Comparison of ENCODE assay signal across 17 cellular contexts in genomic region chr1:5855196-5855897, GRCh38.
DNase-seq lines count a peak whose midpoint lies in the region; ATAC-seq and TF ChIP-seq lines count a peak whose summit lies in the region.
"Had no signal": no experiment of that assay in that cellular context is flagged by ENCODE, and none has a peak within 500 bp of the region (broad histone marks: within the 10 kb centered on the region; RNA-seq: fewer than 3 reads in every experiment).

No MANE protein-coding gene starts in this region.

- TF ChIP-seq POLR2A in lower leg skin (IDR thresholded peaks at IDR 0.05), result no peak

- H3K27me3 ChIP-seq in left ventricle myocardium inferior (ENCODE audit: low read depth), result peaks cover 15% of the 10 kb centered on the region
- no peaks in the 10 kb centered on the region for H3K27me3 ChIP-seq in H9 (ENCODE audit: insufficient read depth, low read length)
- H3K27me3 ChIP-seq in SJSA1 (replicated peaks), result no peaks in the 10 kb centered on the region
- H3K27me3 ChIP-seq in osteoblast (ENCODE audit: insufficient read depth, low read length), result no peaks in the 10 kb centered on the region

- H4K20me1 ChIP-seq in H9 (ENCODE audit: control insufficient read depth, insufficient read depth, insufficient read length) (no peaks in the 10 kb centered on the region), osteoblast (ENCODE audit: insufficient read depth, low read length) (no peaks in the 10 kb centered on the region)

- no peak overlapping the region for H4K5ac ChIP-seq in H9 (ENCODE audit: insufficient read length, low read depth, low read length)

- H3K4me3 ChIP-seq in left ventricle myocardium inferior, result no peak overlapping the region
- H3K4me3 ChIP-seq in SJSA1, result peak overlapping the region; percentile 0; the same call in 1 of the 2 replicates
- no peak overlapping the region for H3K4me3 ChIP-seq in osteoblast (ENCODE audit: insufficient read depth, low read length)
- no peak overlapping the region for H3K4me3 ChIP-seq in lower leg skin (ENCODE audit: low read depth, poor library complexity, severe bottlenecking)
- H3K4me3 ChIP-seq: GM23338, HAP-1 had no signal

- no peak overlapping the region for H3K4me2 ChIP-seq in H9 (ENCODE audit: insufficient read depth, insufficient read length, low read length)
- H3K4me2 ChIP-seq in osteoblast (ENCODE audit: insufficient read depth, low read length), result no peak overlapping the region
- H3K4me2 ChIP-seq: GM23338 had no signal

- no peaks in the 10 kb centered on the region for H3K4me1 ChIP-seq in left ventricle myocardium inferior
- H3K4me1 ChIP-seq in H9 (ENCODE audit: insufficient read depth, low read length), result no peaks in the 10 kb centered on the region
- peaks cover 59% of the 10 kb centered on the region for H3K4me1 ChIP-seq in SJSA1 (replicated peaks)
- no peaks in the 10 kb centered on the region for H3K4me1 ChIP-seq in osteoblast (ENCODE audit: insufficient read depth, low read length)
- H3K4me1 ChIP-seq: HAP-1 had no signal

- H3K23ac ChIP-seq in H9 (ENCODE audit: insufficient read length, low read depth, low read length), result no peak overlapping the region

- H3K27ac Mint-ChIP-seq in H9, result peak overlapping the region in 1 of 3 experiments; percentile 95; a peak in 1 of 7 replicates
- H3K27ac Mint-ChIP-seq: B cell; CD4-positive, alpha-beta memory T cell; GM23338 had no signal

- H3K27ac ChIP-seq in left ventricle myocardium inferior (replicated peaks) (no peak overlapping the region), H9 (ENCODE audit: insufficient read length, low read depth, low read length) (no peak overlapping the region), SJSA1 (peak overlapping the region; percentile 87), osteoblast (ENCODE audit: low read depth, low read length) (no peak overlapping the region)
- H3K27ac ChIP-seq: 22Rv1 had no signal

- no CpG with 5 or more reads among the region's 20 CpGs for WGBS in H9 (ENCODE audit: extremely low coverage, insufficient read length, low lambda C conversion rate)
- 91 to 93% methylated on average over 20 of the region's 20 CpGs for WGBS in lower leg skin, 2 donors

- H3K4ac ChIP-seq in H9 (ENCODE audit: low read depth, low read length), result no peak overlapping the region

- peaks cover under 1% of the 10 kb centered on the region for H3K36me3 ChIP-seq in left ventricle myocardium inferior
- H3K36me3 ChIP-seq in SJSA1, result peaks cover 15% of the 10 kb centered on the region
- no peaks in the 10 kb centered on the region for H3K36me3 ChIP-seq in osteoblast (ENCODE audit: insufficient read depth, low read length)
- H3K36me3 ChIP-seq: HAP-1 had no signal

- H4K91ac ChIP-seq in H9 (ENCODE audit: insufficient read length, low read depth, low read length), result no peak overlapping the region

- H2BK20ac ChIP-seq in H9 (ENCODE audit: low read depth, low read length, poor library complexity, severe bottlenecking), result no peak overlapping the region

- ATAC-seq in Right ventricle myocardium inferior, result no peak
- ATAC-seq in GM18907 (IDR thresholded peaks at IDR 0.05; ENCODE audit: unreplicated experiment), result no peak
- ATAC-seq in GM18511 (IDR thresholded peaks at IDR 0.05; ENCODE audit: unreplicated experiment), result no peak
- ATAC-seq: GM23338 had no signal

- H3K14ac ChIP-seq in H9 (ENCODE audit: insufficient read depth, low read length), result no peak overlapping the region

- H3K79me2 ChIP-seq in H9 (ENCODE audit: insufficient read depth, low read length) (no peaks in the 10 kb centered on the region), osteoblast (ENCODE audit: insufficient read depth, low read length) (no peaks in the 10 kb centered on the region)

- H3K18ac ChIP-seq in H9 (ENCODE audit: insufficient read length, low read depth, low read length), result peak overlapping the region; percentile 42

- H3K27me3 Mint-ChIP-seq in H9 (ENCODE audit: low read depth), result peaks cover 2% of the 10 kb centered on the region
- H3K27me3 Mint-ChIP-seq: B cell had no signal

- H3K9me3 ChIP-seq in left ventricle myocardium inferior (replicated peaks) (no peaks in the 10 kb centered on the region), H9 (ENCODE audit: control insufficient read depth, low read depth, low read length) (no peaks in the 10 kb centered on the region), SJSA1 (replicated peaks) (no peaks in the 10 kb centered on the region), osteoblast (ENCODE audit: low read depth, low read length) (no peaks in the 10 kb centered on the region)
- H3K9me3 ChIP-seq: HAP-1 had no signal

- H3K36me3 Mint-ChIP-seq in H9 (ENCODE audit: insufficient read depth in 1 of 3, low read depth in 3 of 3), result peaks cover 4 to 9% (median 7%) of the 10 kb centered on the region in 3 experiments; a peak in 6 of 7 replicates

- no peak overlapping the region for H4K8ac ChIP-seq in H9 (replicated peaks; ENCODE audit: insufficient read length, low read depth, low read length)

- H2AK5ac ChIP-seq in H9 (ENCODE audit: insufficient read length, low read length), result no peak overlapping the region

- no peak overlapping the region for H3K56ac ChIP-seq in H9 (ENCODE audit: insufficient read length, low read depth, low read length)

- no peak overlapping the region for H3T11ph ChIP-seq in H9 (ENCODE audit: low read length)

- H2BK12ac ChIP-seq in H9 (ENCODE audit: insufficient read length, low read depth, low read length), result no peak overlapping the region

- peaks cover 0 to 9% of the 10 kb centered on the region in 2 experiments; a peak in 2 of 5 replicates for H3K9me3 Mint-ChIP-seq in H9
- H3K9me3 Mint-ChIP-seq: GM23338 had no signal

- H3K9ac ChIP-seq in H9 (ENCODE audit: extremely low read depth, insufficient read length, low read length), result no peak overlapping the region

- peaks cover 10 to 12% of the 10 kb centered on the region in 2 experiments for H3K4me1 Mint-ChIP-seq in H9
- H3K4me1 Mint-ChIP-seq: B cell had no signal

- no peaks in the 10 kb centered on the region for H3K79me1 ChIP-seq in H9 (ENCODE audit: insufficient read depth, low read depth, low read length, poor library complexity, severe bottlenecking)

- no peaks in the 10 kb centered on the region for H3K23me2 ChIP-seq in H9 (ENCODE audit: insufficient read length, low read depth, low read length, poor library complexity, severe bottlenecking)

- no peak overlapping the region for H2BK120ac ChIP-seq in H9 (ENCODE audit: low read depth, low read length, poor library complexity, severe bottlenecking)

- H2AFZ ChIP-seq in H9 (ENCODE audit: low read length) (no peak overlapping the region), osteoblast (ENCODE audit: low read length) (no peak overlapping the region)
- H2AFZ ChIP-seq: GM23338 had no signal

- no peak overlapping the region for H2BK15ac ChIP-seq in H9 (ENCODE audit: low read depth, low read length)

- no peak overlapping the region for H3K4me3 Mint-ChIP-seq in H9
- H3K4me3 Mint-ChIP-seq: B cell; CD4-positive, alpha-beta memory T cell; GM23338 had no signal

- no peak overlapping the region for H2BK5ac ChIP-seq in H9 (ENCODE audit: insufficient read length, low read length)

- TF ChIP-seq CTCF in left ventricle myocardium inferior (IDR thresholded peaks at IDR 0.05; ENCODE audit: borderline replicate concordance), result no peak
- no peak for TF ChIP-seq CTCF in H9 (conservative IDR thresholded peaks at IDR 0.05)
- TF ChIP-seq CTCF in osteoblast (IDR thresholded peaks at IDR 0.05; ENCODE audit: extremely low read depth, low read depth, low read length), result no peak
- TF ChIP-seq CTCF in lower leg skin (IDR thresholded peaks at IDR 0.05), result no peak

- DNase-seq in Right ventricle myocardium inferior (ENCODE audit: missing footprints) (peak; percentile 52), left ventricle myocardium inferior (no peak), H9 (no peak), SJSA1 (ENCODE audit: low read depth in 1 of 2, low spot score in 2 of 2) (no peak), osteoblast (ENCODE audit: insufficient read length, low spot score, missing footprints) (peak; percentile 91), lower leg skin (ENCODE audit: low spot score in 2 of 2) (no peak)
- DNase-seq: C1 segment of cervical spinal cord; Calu3; CD4-positive, alpha-beta memory T cell; COR-L47; DND-41 had no signal

- intact Hi-C loops in Right ventricle myocardium inferior (cut with DNase I), result no loop called here
- intact Hi-C loops in left ventricle myocardium inferior (cut with micrococcal nuclease), result no loop called here
- intact Hi-C loops in lower leg skin (cut with DNase I; ENCODE audit: low total_unique reads), result no loop called here

Comparison
In these comparisons a context has a peak if more than half of its experiments do, and no peak if none do; other contexts are left out.
1. DNase-seq: peak in Right ventricle myocardium inferior (single experiment) and osteoblast (single experiment); none in left ventricle myocardium inferior (single experiment), H9 (single experiment), SJSA1 (0 of 2) and lower leg skin (0 of 2).